13 cellular contexts compared by ENCODE assay signal in genomic region chr1:203465943-203466342, GRCh38. TPM values are rescaled to one million over a fixed set of nuclear protein-coding genes. Genes with fewer than 3 reads are reported as not detected.
DNase-seq lines count a peak whose midpoint lies in the region; ATAC-seq and TF ChIP-seq lines count a peak whose summit lies in the region.
"Had no signal": no experiment of that assay in that cellular context is flagged by ENCODE, and none has a peak within 500 bp of the region (broad histone marks: within the 10 kb centered on the region; RNA-seq: fewer than 3 reads in every experiment).

No MANE protein-coding gene starts in this region.

- no peaks in the 10 kb centered on the region for H3K9me3 ChIP-seq in ovary
- no peaks in the 10 kb centered on the region for H3K9me3 ChIP-seq in upper lobe of left lung

- TF ChIP-seq CTCF in ovary (IDR thresholded peaks at IDR 0.05) (peak in 1 of 3 donors; percentile 14), upper lobe of left lung (IDR thresholded peaks at IDR 0.05) (no peak)

- TF ChIP-seq POLR2A in ovary (IDR thresholded peaks at IDR 0.05) (no peak), upper lobe of left lung (IDR thresholded peaks at IDR 0.05) (no peak)

- peaks cover 27% of the 10 kb centered on the region for H3K27me3 Mint-ChIP-seq in activated T-cell treated with anti-CD3 and anti-CD28 coated beads, Interleukin-2, amount 50 U/mL, for 72 hours (ENCODE audit: low read depth)

- H3K9me3 Mint-ChIP-seq in activated T-cell treated with anti-CD3 and anti-CD28 coated beads, Interleukin-2, amount 50 U/mL, for 72 hours = no peaks in the 10 kb centered on the region
- H3K9me3 Mint-ChIP-seq: activated CD4-positive, alpha-beta memory T cell treated with anti-CD3 and anti-CD28 coated beads for 36 hours; activated naive CD8-positive, alpha-beta T cell treated with anti-CD3 and anti-CD28 coated beads, Interleukin-2, amount 50 U/mL, for 24 hours had no signal

- no peaks in the 10 kb centered on the region for H3K36me3 Mint-ChIP-seq in activated T-cell treated with anti-CD3 and anti-CD28 coated beads, Interleukin-2, amount 50 U/mL, for 72 hours (ENCODE audit: insufficient read depth in 2 of 2)
- H3K36me3 Mint-ChIP-seq: activated CD4-positive, alpha-beta memory T cell treated with anti-CD3 and anti-CD28 coated beads for 36 hours had no signal

- intact Hi-C loops in left cardiac atrium (cut with DNase I) (no loop called here), ovary (cut with DNase I) (no loop called here)

- H3K36me3 ChIP-seq in ovary (no peaks in the 10 kb centered on the region), upper lobe of left lung (no peaks in the 10 kb centered on the region)

- H3K27me3 ChIP-seq in ovary (no peaks in the 10 kb centered on the region), upper lobe of left lung (no peaks in the 10 kb centered on the region)

- H3K4me1 ChIP-seq in ovary (ENCODE audit: insufficient read depth) = peaks cover 44% of the 10 kb centered on the region
- peaks cover 6 to 11% (median 10%) of the 10 kb centered on the region in 4 donors for H3K4me1 ChIP-seq in upper lobe of left lung

- no peak overlapping the region for H3K27ac Mint-ChIP-seq in activated T-cell treated with anti-CD3 and anti-CD28 coated beads, Interleukin-2, amount 50 U/mL, for 72 hours
- H3K27ac Mint-ChIP-seq: activated CD4-positive, alpha-beta memory T cell treated with anti-CD3 and anti-CD28 coated beads for 36 hours; activated naive CD8-positive, alpha-beta T cell treated with anti-CD3 and anti-CD28 coated beads, Interleukin-2, amount 50 U/mL, for 24 hours had no signal

- H3K4me3 Mint-ChIP-seq in activated T-cell treated with anti-CD3 and anti-CD28 coated beads, Interleukin-2, amount 50 U/mL, for 72 hours = no peak overlapping the region
- H3K4me3 Mint-ChIP-seq: activated CD4-positive, alpha-beta memory T cell treated with anti-CD3 and anti-CD28 coated beads for 36 hours; activated naive CD8-positive, alpha-beta T cell treated with anti-CD3 and anti-CD28 coated beads, Interleukin-2, amount 50 U/mL, for 24 hours had no signal

- ATAC-seq in left cardiac atrium = peak; percentile 59 to 83
- ATAC-seq in upper lobe of left lung (ENCODE audit: low FRiP score in 2 of 2) = peak in 1 of 2 donors; percentile 56
- ATAC-seq in activated T-cell treated with anti-CD3 and anti-CD28 coated beads, Interleukin-2, amount 50 U/mL, for 72 hours (replicated peaks in 1 of 2) = no peak
- ATAC-seq: activated naive CD8-positive, alpha-beta T cell treated with anti-CD3 and anti-CD28 coated beads, Interleukin-2, amount 50 U/mL, for 24 hours had no signal

- TF ChIP-seq EP300 in ovary (IDR thresholded peaks at IDR 0.05) = no peak
- no peak for TF ChIP-seq EP300 in upper lobe of left lung (IDR thresholded peaks at IDR 0.05)

- H3K4me3 ChIP-seq in ovary (no peak overlapping the region), upper lobe of left lung (no peak overlapping the region)

- 0 to 5% (median 2%) methylated on average over 6 of the region's 6 CpGs for WGBS in ovary, 3 donors
- WGBS in upper lobe of left lung, 2 donors = 33 to 37% methylated on average over 6 of the region's 6 CpGs

- DNase-seq in NCI-H2107 treated with DMSO at 0.1 percent for 48 hours (lab: John Stamatoyannopoulos, UW; ENCODE audit: unreplicated experiment) (peak; percentile 46), NCI-H2107 (lab: John Stamatoyannopoulos, UW) (no peak), left cardiac atrium (peak; percentile 67), ovary (peak; percentile 80 to 89 (median 82)), upper lobe of left lung (no peak), SHP77 (lab: John Stamatoyannopoulos, UW) (no peak)
- DNase-seq in stimulated activated CD4-positive, alpha-beta T cell treated with anti-CD3 and anti-CD28 coated beads, Interleukin-1b, Interleukin-23, amount 100 ng/mL, for 48 hours = no peak
- no peak for DNase-seq in activated T-cell treated with anti-CD3 and anti-CD28 coated beads, Interleukin-2, amount 50 U/mL, for 72 hours
- DNase-seq: activated CD4-positive, alpha-beta memory T cell treated with anti-CD3 and anti-CD28 coated beads for 36 hours; activated naive CD8-positive, alpha-beta T cell treated with anti-CD3 and anti-CD28 coated beads, Interleukin-2, amount 50 U/mL, for 24 hours; DMS79; NCI-H510A treated with DMSO at 0.1 percent for 48 hours had no signal

- no peaks in the 10 kb centered on the region for H3K4me1 Mint-ChIP-seq in activated T-cell treated with anti-CD3 and anti-CD28 coated beads, Interleukin-2, amount 50 U/mL, for 72 hours (ENCODE audit: low read depth)

- H3K27ac ChIP-seq in ovary (peak overlapping the region; percentile 88), upper lobe of left lung (peak overlapping the region; percentile 55 to 81 (median 74))

RNA-seq across cellular contexts. Expression of gene PRELP, which starts 9.7 kb away (rescaled TPM):
- 10 to 100 TPM; 47.4 to 71.7 TPM for total RNA-seq in left cardiac atrium
- total RNA-seq in ovary = 100 to 1,000 TPM in 3 of 7 donors, 10 to 100 TPM in 4; 40.9 to 185 (median 74.8) TPM
- 100 to 1,000 TPM in 1 of 2 donors, 10 to 100 TPM in 1; 97.8 to 163 TPM for polyA plus RNA-seq in ovary
- total RNA-seq in upper lobe of left lung = 100 to 1,000 TPM in 1 of 6 donors, 10 to 100 TPM in 5; 30.4 to 104 (median 47.3) TPM
- total RNA-seq in activated T-cell treated with anti-CD3 and anti-CD28 coated beads, Interleukin-2, amount 50 U/mL, for 72 hours = not detected
- total RNA-seq: A172; activated CD4-positive, alpha-beta memory T cell treated with anti-CD3 and anti-CD28 coated beads for 36 hours had no signal

RNA-seq across cellular contexts. Expression of gene OPTC, which starts 28.0 kb away (rescaled TPM):
- total RNA-seq in left cardiac atrium (not detected), ovary (not detected), upper lobe of left lung (not detected)
- under 1 TPM in 1 of 2 donors, not detected in 1; 0.08 TPM for polyA plus RNA-seq in ovary
- not detected for total RNA-seq in activated T-cell treated with anti-CD3 and anti-CD28 coated beads, Interleukin-2, amount 50 U/mL, for 72 hours
- total RNA-seq: A172; activated CD4-positive, alpha-beta memory T cell treated with anti-CD3 and anti-CD28 coated beads for 36 hours had no signal

Comparison
In these comparisons a context has a peak if more than half of its experiments do, and no peak if none do; other contexts are left out.
1. DNase-seq: peak in NCI-H2107 treated with DMSO at 0.1 percent for 48 hours (single experiment), left cardiac atrium (single experiment) and ovary (5 of 5); none in NCI-H2107 (single experiment), upper lobe of left lung (0 of 2), stimulated activated CD4-positive, alpha-beta T cell treated with anti-CD3 and anti-CD28 coated beads, Interleukin-1b, Interleukin-23, amount 100 ng/mL, for 48 hours (single experiment), SHP77 (0 of 2) and activated T-cell treated with anti-CD3 and anti-CD28 coated beads, Interleukin-2, amount 50 U/mL, for 72 hours (0 of 2).
2. ATAC-seq: peak in left cardiac atrium (2 of 2); none in activated T-cell treated with anti-CD3 and anti-CD28 coated beads, Interleukin-2, amount 50 U/mL, for 72 hours (0 of 2).
3. RNA of gene PRELP, which starts 9.7 kb away (total RNA-seq): 40.9 to 185 TPM in ovary, 47.4 to 71.7 TPM in left cardiac atrium and 30.4 to 104 TPM in upper lobe of left lung; not detected in activated T-cell treated with anti-CD3 and anti-CD28 coated beads, Interleukin-2, amount 50 U/mL, for 72 hours; every median in the first group is over 10 times any median in the second.